In the genomic region with DNA sequence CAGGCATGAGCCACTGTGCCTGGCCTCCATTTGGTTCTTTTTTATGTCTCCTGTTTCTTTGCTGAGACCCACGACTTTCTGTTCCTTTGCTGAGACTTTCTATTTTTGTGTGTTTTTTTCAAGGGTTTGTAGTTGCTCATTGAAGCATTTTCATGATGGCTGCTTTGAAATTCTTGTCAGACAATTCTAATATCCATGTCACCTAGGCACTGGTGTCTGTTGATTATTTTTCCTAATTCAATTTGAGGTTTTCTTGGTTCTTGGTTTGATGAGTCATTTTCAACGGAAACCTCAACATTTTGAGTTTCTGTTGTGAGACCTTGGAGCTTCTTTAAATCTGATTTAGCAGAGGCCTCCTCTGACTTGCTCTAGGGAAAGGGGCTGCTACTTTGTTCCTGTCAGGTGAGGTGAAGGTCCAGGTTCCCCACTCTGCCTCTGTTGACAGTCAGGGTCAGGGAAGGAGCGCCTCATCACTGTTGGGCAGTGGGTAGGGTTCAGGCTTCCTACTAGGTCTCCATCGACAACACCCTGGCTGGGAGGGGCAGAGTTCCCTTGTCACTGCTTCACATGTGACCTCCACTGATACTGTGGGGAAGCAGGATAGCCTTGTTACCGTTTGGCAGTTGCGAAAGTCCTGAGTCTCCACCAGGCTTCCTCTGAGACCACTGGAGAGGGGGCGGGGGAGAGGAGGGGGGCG, we compare ENCODE assay signal across 1 cellular context.
A peak's percentile ranks its signal among the peaks of the same experiment; 100 is the strongest.
TF ChIP-seq lines count a peak whose summit lies in the region.

No MANE protein-coding gene starts in this region.

TF ChIP-seq in GM12878, 131 proteins besides CTCF, POLR2A, EP300 and RAD21 (continued from another document and continues in another):
- TF ChIP-seq, protein P1, sequence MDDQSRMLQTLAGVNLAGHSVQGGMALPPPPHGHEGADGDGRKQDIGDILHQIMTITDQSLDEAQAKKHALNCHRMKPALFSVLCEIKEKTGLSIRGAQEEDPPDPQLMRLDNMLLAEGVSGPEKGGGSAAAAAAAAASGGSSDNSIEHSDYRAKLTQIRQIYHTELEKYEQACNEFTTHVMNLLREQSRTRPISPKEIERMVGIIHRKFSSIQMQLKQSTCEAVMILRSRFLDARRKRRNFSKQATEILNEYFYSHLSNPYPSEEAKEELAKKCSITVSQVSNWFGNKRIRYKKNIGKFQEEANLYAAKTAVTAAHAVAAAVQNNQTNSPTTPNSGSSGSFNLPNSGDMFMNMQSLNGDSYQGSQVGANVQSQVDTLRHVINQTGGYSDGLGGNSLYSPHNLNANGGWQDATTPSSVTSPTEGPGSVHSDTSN (IDR thresholded peaks at IDR 0.05; ENCODE audit: insufficient replicate concordance, low read depth, low read length), result no peak
- TF ChIP-seq, protein P2, sequence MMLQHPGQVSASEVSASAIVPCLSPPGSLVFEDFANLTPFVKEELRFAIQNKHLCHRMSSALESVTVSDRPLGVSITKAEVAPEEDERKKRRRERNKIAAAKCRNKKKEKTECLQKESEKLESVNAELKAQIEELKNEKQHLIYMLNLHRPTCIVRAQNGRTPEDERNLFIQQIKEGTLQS (IDR thresholded peaks at IDR 0.05; ENCODE audit: borderline replicate concordance, extremely low read depth, low read depth, low read length), result no peak
- TF ChIP-seq ZNF622 (IDR thresholded peaks at IDR 0.05) (no peak), RB1 (IDR thresholded peaks at IDR 0.05; ENCODE audit: borderline replicate concordance) (no peak), CREB1 (IDR thresholded peaks at IDR 0.05; ENCODE audit: low read depth) (peak; percentile 42; the same call in 1 of the 2 replicates), EED (IDR thresholded peaks at IDR 0.05; ENCODE audit: low read depth) (peak; percentile 56; the same call in 1 of the 2 replicates), CBX3 (IDR thresholded peaks at IDR 0.05; ENCODE audit: borderline replicate concordance, low read depth) (no peak), RBBP5 (conservative IDR thresholded peaks at IDR 0.05) (no peak), HDGF (IDR thresholded peaks at IDR 0.05) (no peak), SMAD5 (IDR thresholded peaks at IDR 0.05; ENCODE audit: low read depth) (no peak), ZSCAN29 (IDR thresholded peaks at IDR 0.05) (no peak), TAF1 (IDR thresholded peaks at IDR 0.05; ENCODE audit: borderline replicate concordance, low read depth, low read length) (no peak), ASH2L (IDR thresholded peaks at IDR 0.05; ENCODE audit: borderline replicate concordance, low read depth) (no peak), RELA (IDR thresholded peaks at IDR 0.05; ENCODE audit: borderline replicate concordance, partially characterized antibody) (no peak), JUND (IDR thresholded peaks at IDR 0.05; ENCODE audit: low read depth, low read length) (no peak), NFXL1 (IDR thresholded peaks at IDR 0.05; ENCODE audit: borderline replicate concordance) (no peak), SPI1 (IDR thresholded peaks at IDR 0.05; ENCODE audit: borderline replicate concordance, insufficient read depth, low read depth, low read length) (no peak), MEF2A (IDR thresholded peaks at IDR 0.05; ENCODE audit: insufficient read depth, low read depth, low read length) (no peak), ZBED1 (IDR thresholded peaks at IDR 0.05; ENCODE audit: borderline replicate concordance) (no peak), SREBF1 (IDR thresholded peaks at IDR 0.05; ENCODE audit: low read length) (no peak), MYC (IDR thresholded peaks at IDR 0.05; ENCODE audit: insufficient read depth, insufficient read length, insufficient replicate concordance, low read length, severe bottlenecking) (no peak), ETV6 (conservative IDR thresholded peaks at IDR 0.05 in 1 of 2, IDR thresholded peaks at IDR 0.05 in 1 of 2; ENCODE audit: borderline replicate concordance in 1 of 2, low read depth in 1 of 2) (peak in 1 of 2 experiments; percentile 20; a peak in 1 of 4 replicates), STAT1 (conservative IDR thresholded peaks at IDR 0.05) (no peak), GABPA (IDR thresholded peaks at IDR 0.05; ENCODE audit: low read depth) (no peak)
- TF ChIP-seq, protein P3, sequence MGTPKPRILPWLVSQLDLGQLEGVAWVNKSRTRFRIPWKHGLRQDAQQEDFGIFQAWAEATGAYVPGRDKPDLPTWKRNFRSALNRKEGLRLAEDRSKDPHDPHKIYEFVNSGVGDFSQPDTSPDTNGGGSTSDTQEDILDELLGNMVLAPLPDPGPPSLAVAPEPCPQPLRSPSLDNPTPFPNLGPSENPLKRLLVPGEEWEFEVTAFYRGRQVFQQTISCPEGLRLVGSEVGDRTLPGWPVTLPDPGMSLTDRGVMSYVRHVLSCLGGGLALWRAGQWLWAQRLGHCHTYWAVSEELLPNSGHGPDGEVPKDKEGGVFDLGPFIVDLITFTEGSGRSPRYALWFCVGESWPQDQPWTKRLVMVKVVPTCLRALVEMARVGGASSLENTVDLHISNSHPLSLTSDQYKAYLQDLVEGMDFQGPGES (IDR thresholded peaks at IDR 0.05), result no peak
- TF ChIP-seq, protein P4, sequence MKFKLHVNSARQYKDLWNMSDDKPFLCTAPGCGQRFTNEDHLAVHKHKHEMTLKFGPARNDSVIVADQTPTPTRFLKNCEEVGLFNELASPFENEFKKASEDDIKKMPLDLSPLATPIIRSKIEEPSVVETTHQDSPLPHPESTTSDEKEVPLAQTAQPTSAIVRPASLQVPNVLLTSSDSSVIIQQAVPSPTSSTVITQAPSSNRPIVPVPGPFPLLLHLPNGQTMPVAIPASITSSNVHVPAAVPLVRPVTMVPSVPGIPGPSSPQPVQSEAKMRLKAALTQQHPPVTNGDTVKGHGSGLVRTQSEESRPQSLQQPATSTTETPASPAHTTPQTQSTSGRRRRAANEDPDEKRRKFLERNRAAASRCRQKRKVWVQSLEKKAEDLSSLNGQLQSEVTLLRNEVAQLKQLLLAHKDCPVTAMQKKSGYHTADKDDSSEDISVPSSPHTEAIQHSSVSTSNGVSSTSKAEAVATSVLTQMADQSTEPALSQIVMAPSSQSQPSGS (IDR thresholded peaks at IDR 0.05; ENCODE audit: low read length), result peak; percentile 45; the same call in 1 of the 2 replicates
- TF ChIP-seq, protein P5, sequence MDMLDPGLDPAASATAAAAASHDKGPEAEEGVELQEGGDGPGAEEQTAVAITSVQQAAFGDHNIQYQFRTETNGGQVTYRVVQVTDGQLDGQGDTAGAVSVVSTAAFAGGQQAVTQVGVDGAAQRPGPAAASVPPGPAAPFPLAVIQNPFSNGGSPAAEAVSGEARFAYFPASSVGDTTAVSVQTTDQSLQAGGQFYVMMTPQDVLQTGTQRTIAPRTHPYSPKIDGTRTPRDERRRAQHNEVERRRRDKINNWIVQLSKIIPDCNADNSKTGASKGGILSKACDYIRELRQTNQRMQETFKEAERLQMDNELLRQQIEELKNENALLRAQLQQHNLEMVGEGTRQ (IDR thresholded peaks at IDR 0.05; ENCODE audit: borderline replicate concordance, low read depth, low read length), result no peak
- TF ChIP-seq, protein P6, sequence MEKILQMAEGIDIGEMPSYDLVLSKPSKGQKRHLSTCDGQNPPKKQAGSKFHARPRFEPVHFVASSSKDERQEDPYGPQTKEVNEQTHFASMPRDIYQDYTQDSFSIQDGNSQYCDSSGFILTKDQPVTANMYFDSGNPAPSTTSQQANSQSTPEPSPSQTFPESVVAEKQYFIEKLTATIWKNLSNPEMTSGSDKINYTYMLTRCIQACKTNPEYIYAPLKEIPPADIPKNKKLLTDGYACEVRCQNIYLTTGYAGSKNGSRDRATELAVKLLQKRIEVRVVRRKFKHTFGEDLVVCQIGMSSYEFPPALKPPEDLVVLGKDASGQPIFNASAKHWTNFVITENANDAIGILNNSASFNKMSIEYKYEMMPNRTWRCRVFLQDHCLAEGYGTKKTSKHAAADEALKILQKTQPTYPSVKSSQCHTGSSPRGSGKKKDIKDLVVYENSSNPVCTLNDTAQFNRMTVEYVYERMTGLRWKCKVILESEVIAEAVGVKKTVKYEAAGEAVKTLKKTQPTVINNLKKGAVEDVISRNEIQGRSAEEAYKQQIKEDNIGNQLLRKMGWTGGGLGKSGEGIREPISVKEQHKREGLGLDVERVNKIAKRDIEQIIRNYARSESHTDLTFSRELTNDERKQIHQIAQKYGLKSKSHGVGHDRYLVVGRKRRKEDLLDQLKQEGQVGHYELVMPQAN (conservative IDR thresholded peaks at IDR 0.05), result no peak
- TF ChIP-seq, protein P7, sequence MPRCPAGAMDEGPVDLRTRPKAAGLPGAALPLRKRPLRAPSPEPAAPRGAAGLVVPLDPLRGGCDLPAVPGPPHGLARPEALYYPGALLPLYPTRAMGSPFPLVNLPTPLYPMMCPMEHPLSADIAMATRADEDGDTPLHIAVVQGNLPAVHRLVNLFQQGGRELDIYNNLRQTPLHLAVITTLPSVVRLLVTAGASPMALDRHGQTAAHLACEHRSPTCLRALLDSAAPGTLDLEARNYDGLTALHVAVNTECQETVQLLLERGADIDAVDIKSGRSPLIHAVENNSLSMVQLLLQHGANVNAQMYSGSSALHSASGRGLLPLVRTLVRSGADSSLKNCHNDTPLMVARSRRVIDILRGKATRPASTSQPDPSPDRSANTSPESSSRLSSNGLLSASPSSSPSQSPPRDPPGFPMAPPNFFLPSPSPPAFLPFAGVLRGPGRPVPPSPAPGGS (IDR thresholded peaks at IDR 0.05; ENCODE audit: borderline replicate concordance, insufficient read depth, low read depth, low read length, poor library complexity, severe bottlenecking), result no peak
- TF ChIP-seq, protein P8, sequence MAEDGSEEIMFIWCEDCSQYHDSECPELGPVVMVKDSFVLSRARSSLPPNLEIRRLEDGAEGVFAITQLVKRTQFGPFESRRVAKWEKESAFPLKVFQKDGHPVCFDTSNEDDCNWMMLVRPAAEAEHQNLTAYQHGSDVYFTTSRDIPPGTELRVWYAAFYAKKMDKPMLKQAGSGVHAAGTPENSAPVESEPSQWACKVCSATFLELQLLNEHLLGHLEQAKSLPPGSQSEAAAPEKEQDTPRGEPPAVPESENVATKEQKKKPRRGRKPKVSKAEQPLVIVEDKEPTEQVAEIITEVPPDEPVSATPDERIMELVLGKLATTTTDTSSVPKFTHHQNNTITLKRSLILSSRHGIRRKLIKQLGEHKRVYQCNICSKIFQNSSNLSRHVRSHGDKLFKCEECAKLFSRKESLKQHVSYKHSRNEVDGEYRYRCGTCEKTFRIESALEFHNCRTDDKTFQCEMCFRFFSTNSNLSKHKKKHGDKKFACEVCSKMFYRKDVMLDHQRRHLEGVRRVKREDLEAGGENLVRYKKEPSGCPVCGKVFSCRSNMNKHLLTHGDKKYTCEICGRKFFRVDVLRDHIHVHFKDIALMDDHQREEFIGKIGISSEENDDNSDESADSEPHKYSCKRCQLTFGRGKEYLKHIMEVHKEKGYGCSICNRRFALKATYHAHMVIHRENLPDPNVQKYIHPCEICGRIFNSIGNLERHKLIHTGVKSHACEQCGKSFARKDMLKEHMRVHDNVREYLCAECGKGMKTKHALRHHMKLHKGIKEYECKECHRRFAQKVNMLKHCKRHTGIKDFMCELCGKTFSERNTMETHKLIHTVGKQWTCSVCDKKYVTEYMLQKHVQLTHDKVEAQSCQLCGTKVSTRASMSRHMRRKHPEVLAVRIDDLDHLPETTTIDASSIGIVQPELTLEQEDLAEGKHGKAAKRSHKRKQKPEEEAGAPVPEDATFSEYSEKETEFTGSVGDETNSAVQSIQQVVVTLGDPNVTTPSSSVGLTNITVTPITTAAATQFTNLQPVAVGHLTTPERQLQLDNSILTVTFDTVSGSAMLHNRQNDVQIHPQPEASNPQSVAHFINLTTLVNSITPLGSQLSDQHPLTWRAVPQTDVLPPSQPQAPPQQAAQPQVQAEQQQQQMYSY (CRISPR knock-in tag; IDR thresholded peaks at IDR 0.05), result no peak
- TF ChIP-seq, protein P9, sequence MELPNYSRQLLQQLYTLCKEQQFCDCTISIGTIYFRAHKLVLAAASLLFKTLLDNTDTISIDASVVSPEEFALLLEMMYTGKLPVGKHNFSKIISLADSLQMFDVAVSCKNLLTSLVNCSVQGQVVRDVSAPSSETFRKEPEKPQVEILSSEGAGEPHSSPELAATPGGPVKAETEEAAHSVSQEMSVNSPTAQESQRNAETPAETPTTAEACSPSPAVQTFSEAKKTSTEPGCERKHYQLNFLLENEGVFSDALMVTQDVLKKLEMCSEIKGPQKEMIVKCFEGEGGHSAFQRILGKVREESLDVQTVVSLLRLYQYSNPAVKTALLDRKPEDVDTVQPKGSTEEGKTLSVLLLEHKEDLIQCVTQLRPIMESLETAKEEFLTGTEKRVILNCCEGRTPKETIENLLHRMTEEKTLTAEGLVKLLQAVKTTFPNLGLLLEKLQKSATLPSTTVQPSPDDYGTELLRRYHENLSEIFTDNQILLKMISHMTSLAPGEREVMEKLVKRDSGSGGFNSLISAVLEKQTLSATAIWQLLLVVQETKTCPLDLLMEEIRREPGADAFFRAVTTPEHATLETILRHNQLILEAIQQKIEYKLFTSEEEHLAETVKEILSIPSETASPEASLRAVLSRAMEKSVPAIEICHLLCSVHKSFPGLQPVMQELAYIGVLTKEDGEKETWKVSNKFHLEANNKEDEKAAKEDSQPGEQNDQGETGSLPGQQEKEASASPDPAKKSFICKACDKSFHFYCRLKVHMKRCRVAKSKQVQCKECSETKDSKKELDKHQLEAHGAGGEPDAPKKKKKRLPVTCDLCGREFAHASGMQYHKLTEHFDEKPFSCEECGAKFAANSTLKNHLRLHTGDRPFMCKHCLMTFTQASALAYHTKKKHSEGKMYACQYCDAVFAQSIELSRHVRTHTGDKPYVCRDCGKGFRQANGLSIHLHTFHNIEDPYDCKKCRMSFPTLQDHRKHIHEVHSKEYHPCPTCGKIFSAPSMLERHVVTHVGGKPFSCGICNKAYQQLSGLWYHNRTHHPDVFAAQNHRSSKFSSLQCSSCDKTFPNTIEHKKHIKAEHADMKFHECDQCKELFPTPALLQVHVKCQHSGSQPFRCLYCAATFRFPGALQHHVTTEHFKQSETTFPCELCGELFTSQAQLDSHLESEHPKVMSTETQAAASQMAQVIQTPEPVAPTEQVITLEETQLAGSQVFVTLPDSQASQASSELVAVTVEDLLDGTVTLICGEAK (IDR thresholded peaks at IDR 0.05; ENCODE audit: borderline replicate concordance), result no peak
